ENCODE assay signal across 29 cellular contexts in the genomic region with DNA sequence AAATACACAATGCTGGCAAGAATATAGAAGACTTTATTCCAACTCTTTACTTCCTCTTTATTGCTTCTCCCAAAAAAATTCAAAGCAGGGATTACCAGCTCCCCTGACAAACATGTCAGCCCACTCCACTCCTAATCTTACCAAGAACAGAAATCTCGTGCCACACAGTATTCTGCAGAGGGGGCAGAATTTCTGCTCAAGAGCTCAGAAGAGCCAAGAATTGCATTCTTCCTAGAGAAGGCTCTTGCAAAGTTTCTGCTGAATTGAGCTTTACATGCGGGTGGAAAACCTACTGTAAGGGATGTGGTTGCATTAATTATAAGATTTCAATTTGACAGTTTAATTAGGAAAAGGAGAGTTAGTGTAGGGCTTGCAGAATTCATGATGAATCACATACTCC.
"Had no signal": no experiment of that assay in that cellular context is flagged by ENCODE, and none has a peak within 500 bp of the region (broad histone marks: within the 10 kb centered on the region; RNA-seq: fewer than 3 reads in every experiment).

No MANE protein-coding gene starts in this region.

- H3K4me3 Mint-ChIP-seq: naive thymus-derived CD4-positive, alpha-beta T cell; natural killer cell; nephron; neural crest cell; stimulated activated memory B cell treated with anti-CD40 and anti-IgM and Interleukin-4, amounts not matched to agents 10 μg/mL and 1 μg/mL and 100 μg/mL, for 72 hours; stimulated activated naive CD8-positive, alpha-beta T cell treated with anti-CD3 and anti-CD28 coated beads, Interleukin-15, amount 100 ng/mL, for 72 hours; type B pancreatic cell had no signal

- H3K36me3 ChIP-seq: neutrophil, pancreas, prostate gland, right lobe of liver, sigmoid colon, spleen, suprapubic skin, tibial artery, transverse colon, upper lobe of right lung, uterus had no signal

- H3K9me3 Mint-ChIP-seq: nephron; neural crest cell; stimulated activated naive CD8-positive, alpha-beta T cell treated with anti-CD3 and anti-CD28 coated beads, Interleukin-15, amount 100 ng/mL, for 72 hours; type B pancreatic cell had no signal

- H3K9me3 ChIP-seq: neutrophil, pancreas, prostate gland, right lobe of liver, sigmoid colon, suprapubic skin, testis, tibial artery, transverse colon, upper lobe of right lung, uterus had no signal

- H3K27ac ChIP-seq: neutrophil, pancreas, prostate gland, right lobe of liver, sigmoid colon, spleen, suprapubic skin, testis, tibial artery, transverse colon, upper lobe of right lung, uterus had no signal

- H3K27ac Mint-ChIP-seq: naive thymus-derived CD4-positive, alpha-beta T cell; natural killer cell; stimulated activated memory B cell treated with anti-CD40 and anti-IgM and Interleukin-4, amounts not matched to agents 10 μg/mL and 1 μg/mL and 100 μg/mL, for 72 hours; stimulated activated naive CD8-positive, alpha-beta T cell treated with anti-CD3 and anti-CD28 coated beads, Interleukin-15, amount 100 ng/mL, for 72 hours; type B pancreatic cell had no signal

- H3K4me1 Mint-ChIP-seq: naive thymus-derived CD4-positive, alpha-beta T cell; natural killer cell; nephron; neural crest cell; stimulated activated memory B cell treated with anti-CD40 and anti-IgM and Interleukin-4, amounts not matched to agents 10 μg/mL and 1 μg/mL and 100 μg/mL, for 72 hours; stimulated activated naive CD8-positive, alpha-beta T cell treated with anti-CD3 and anti-CD28 coated beads, Interleukin-15, amount 100 ng/mL, for 72 hours had no signal

- H3K27me3 Mint-ChIP-seq: naive thymus-derived CD4-positive, alpha-beta T cell; stimulated activated memory B cell treated with anti-CD40 and anti-IgM and Interleukin-4, amounts not matched to agents 10 μg/mL and 1 μg/mL and 100 μg/mL, for 72 hours; stimulated activated naive CD8-positive, alpha-beta T cell treated with anti-CD3 and anti-CD28 coated beads, Interleukin-15, amount 100 ng/mL, for 72 hours; type B pancreatic cell had no signal

- H3K4me1 ChIP-seq: prostate gland, right lobe of liver, sigmoid colon, spleen, suprapubic skin, testis, transverse colon, upper lobe of right lung, uterus had no signal

- H3K4me3 ChIP-seq: pancreas, prostate gland, right lobe of liver, sigmoid colon, spleen, suprapubic skin, testis, tibial artery, transverse colon, upper lobe of right lung, uterus had no signal

- DNase-seq: naive thymus-derived CD4-positive, alpha-beta T cell; natural killer cell; pancreas; right cardiac atrium; right lobe of liver; sigmoid colon; small intestine; spleen; stimulated activated CD4-positive, alpha-beta T cell treated with anti-CD3 and anti-CD28 coated beads, Interleukin-12 subunit alpha, Interleukin-12 subunit beta, amount 100 ng/mL, for 4 hours; stimulated activated CD4-positive, alpha-beta T cell treated with anti-CD3 and anti-CD28 coated beads, Interleukin-1b, Interleukin-23, amount 100 ng/mL, for 48 hours; stimulated activated CD4-positive, alpha-beta T cell treated with anti-CD3 and anti-CD28 coated beads, Interleukin-4, amount 100 ng/mL, for 1 hour; stimulated activated CD4-positive, alpha-beta T cell treated with anti-CD3 and anti-CD28 coated beads, Interleukin-4, amount 100 ng/mL, for 4 hours; stimulated activated CD8-positive, alpha-beta memory T cell treated with anti-CD3 and anti-CD28 coated beads, Interleukin-4, amount 100 ng/mL, for 48 hours; stimulated activated naive CD4-positive, alpha-beta T cell; stimulated activated naive CD8-positive, alpha-beta T cell treated with anti-CD3 and anti-CD28 coated beads, Interleukin-15, amount 100 ng/mL, for 72 hours; stimulated activated naive CD8-positive, alpha-beta T cell treated with anti-CD3 and anti-CD28 coated beads, Interleukin-15, Interleukin-2, amounts not matched to agents 100 U/mL and 50 U/mL, for 24 hours; substantia nigra; testis; tibial artery; transverse colon; upper lobe of right lung; uterus had no signal

- ATAC-seq: naive thymus-derived CD4-positive, alpha-beta T cell; natural killer cell; pancreas; right cardiac atrium; right lobe of liver; stimulated activated memory B cell treated with anti-CD40 and anti-IgM and Interleukin-4, amounts not matched to agents 10 μg/mL and 1 μg/mL and 100 μg/mL, for 72 hours; stimulated activated naive CD8-positive, alpha-beta T cell treated with anti-CD3 and anti-CD28 coated beads, Interleukin-15, amount 100 ng/mL, for 72 hours; stimulated activated naive CD8-positive, alpha-beta T cell treated with anti-CD3 and anti-CD28 coated beads, Interleukin-15, Interleukin-2, amounts not matched to agents 100 U/mL and 50 U/mL, for 24 hours; upper lobe of right lung had no signal

- H3K36me3 Mint-ChIP-seq: naive thymus-derived CD4-positive, alpha-beta T cell; natural killer cell; stimulated activated memory B cell treated with anti-CD40 and anti-IgM and Interleukin-4, amounts not matched to agents 10 μg/mL and 1 μg/mL and 100 μg/mL, for 72 hours; type B pancreatic cell had no signal

- H3K27me3 ChIP-seq: neutrophil, pancreas, right lobe of liver, sigmoid colon, spleen, suprapubic skin, testis, tibial artery, transverse colon, upper lobe of right lung, uterus had no signal
